ENCODE assay signal across 24 cellular contexts in genomic region chr3:134618986-134619615, GRCh38. TPM values are rescaled to one million over a fixed set of nuclear protein-coding genes. Genes with fewer than 3 reads are reported as not detected.
"Had no signal": no experiment of that assay in that cellular context is flagged by ENCODE, and none has a peak within 500 bp of the region (broad histone marks: within the 10 kb centered on the region; RNA-seq: fewer than 3 reads in every experiment).

No MANE protein-coding gene starts in this region.

- H3K4me3 Mint-ChIP-seq: activated naive CD4-positive, alpha-beta T cell treated with anti-CD3 and anti-CD28 coated beads for 36 hours; activated naive CD8-positive, alpha-beta T cell treated with anti-CD3 and anti-CD28 coated beads, Interleukin-2, amount 10 ng/mL, durations not matched to agents 7 days and 5 days; activated T-cell treated with anti-CD3 and anti-CD28 coated beads, Interleukin-2, amount 50 U/mL, for 4 hours; dendritic cell treated with granulocyte-macrophage colony-stimulating factor and Interleukin-4, amounts not matched to agents 40 ng/mL and 50 ng/mL, for 4 days; immature natural killer cell; natural killer cell had no signal

- H3K27ac ChIP-seq: cardiac muscle cell, hepatocyte, parathyroid adenoma, thoracic aorta, upper lobe of left lung had no signal

- H3K9me3 ChIP-seq: thoracic aorta, upper lobe of left lung had no signal

- H3K36me3 Mint-ChIP-seq: activated naive CD8-positive, alpha-beta T cell treated with anti-CD3 and anti-CD28 coated beads, Interleukin-2, amount 10 ng/mL, durations not matched to agents 7 days and 5 days; immature natural killer cell; natural killer cell had no signal

- H3K4me1 ChIP-seq: parathyroid adenoma, upper lobe of left lung had no signal

- ATAC-seq: activated T-cell treated with anti-CD3 and anti-CD28 coated beads, Interleukin-2, amount 50 U/mL, for 4 hours; left ventricle myocardium superior; natural killer cell had no signal

- H3K27me3 ChIP-seq: hepatocyte, upper lobe of left lung had no signal

- H3K27me3 Mint-ChIP-seq: dendritic cell treated with granulocyte-macrophage colony-stimulating factor and Interleukin-4, amounts not matched to agents 40 ng/mL and 50 ng/mL, for 4 days had no signal

- H3K79me2 ChIP-seq: hepatocyte, parathyroid adenoma had no signal

- H2AFZ ChIP-seq: hepatocyte, parathyroid adenoma had no signal

- H3K36me3 ChIP-seq: cardiac muscle cell, thoracic aorta, upper lobe of left lung had no signal

- H3K9ac ChIP-seq: parathyroid adenoma had no signal

- H3K9me3 Mint-ChIP-seq: activated naive CD4-positive, alpha-beta T cell treated with anti-CD3 and anti-CD28 coated beads for 36 hours; activated naive CD8-positive, alpha-beta T cell treated with anti-CD3 and anti-CD28 coated beads, Interleukin-2, amount 10 ng/mL, durations not matched to agents 7 days and 5 days; activated T-cell treated with anti-CD3 and anti-CD28 coated beads, Interleukin-2, amount 50 U/mL, for 4 hours; dendritic cell treated with granulocyte-macrophage colony-stimulating factor and Interleukin-4, amounts not matched to agents 40 ng/mL and 50 ng/mL, for 4 days; natural killer cell had no signal

- DNase-seq: activated CD4-positive, alpha-beta T cell treated with anti-CD3 and anti-CD28 coated beads for 1 hour; activated CD4-positive, alpha-beta T cell treated with anti-CD3 and anti-CD28 coated beads, Interleukin-2, amount 50 U/mL, for 1 hour; activated CD8-positive, alpha-beta memory T cell treated with anti-CD3 and anti-CD28 coated beads, Interleukin-2, amount 50 U/mL, for 48 hours; activated naive CD4-positive, alpha-beta T cell treated with anti-CD3 and anti-CD28 coated beads for 36 hours; activated naive CD8-positive, alpha-beta T cell treated with anti-CD3 and anti-CD28 coated beads, Interleukin-2, amount 10 ng/mL, durations not matched to agents 7 days and 5 days; activated T-cell treated with anti-CD3 and anti-CD28 coated beads, Interleukin-2, amount 50 U/mL, for 4 hours; effector CD8-positive, alpha-beta T cell; foreskin melanocyte; immature natural killer cell; left ventricle myocardium superior; mammary epithelial cell; midbrain; natural killer cell; stimulated activated CD4-positive, alpha-beta T cell treated with anti-CD3 and anti-CD28 coated beads, Interleukin-4, amount 100 ng/mL, for 1 hour; stimulated activated naive CD4-positive, alpha-beta T cell; T-helper 9 cell; upper lobe of left lung had no signal

- H3K4me2 ChIP-seq: hepatocyte had no signal

- H3K4me3 ChIP-seq: cardiac muscle cell, hepatocyte, thoracic aorta, upper lobe of left lung had no signal

- H3K27ac Mint-ChIP-seq: activated naive CD4-positive, alpha-beta T cell treated with anti-CD3 and anti-CD28 coated beads for 36 hours; activated naive CD8-positive, alpha-beta T cell treated with anti-CD3 and anti-CD28 coated beads, Interleukin-2, amount 10 ng/mL, durations not matched to agents 7 days and 5 days; dendritic cell treated with granulocyte-macrophage colony-stimulating factor and Interleukin-4, amounts not matched to agents 40 ng/mL and 50 ng/mL, for 4 days; immature natural killer cell; natural killer cell had no signal

RNA-seq across cellular contexts. Expression of gene KY, which starts 31.7 kb away (rescaled TPM):
- total RNA-seq: activated CD8-positive, alpha-beta memory T cell treated with anti-CD3 and anti-CD28 coated beads for 36 hours; activated naive CD4-positive, alpha-beta T cell treated with anti-CD3 and anti-CD28 coated beads for 36 hours; activated naive CD8-positive, alpha-beta T cell treated with anti-CD3 and anti-CD28 coated beads, Interleukin-2, amount 10 ng/mL, durations not matched to agents 7 days and 5 days; activated T-cell treated with anti-CD3 and anti-CD28 coated beads, Interleukin-2, amount 50 U/mL, for 4 hours; T-helper 1 cell treated with Interleukin-12 subunit alpha and Interleukin-12 subunit beta and Interleukin-4 antibody, amounts not matched to agents 30 ng/mL and 1 ng/mL, for 36 hours had no signal
- polyA plus RNA-seq: immature natural killer cell had no signal
